ENCODE assay signal across 22 cellular contexts in the genomic region with DNA sequence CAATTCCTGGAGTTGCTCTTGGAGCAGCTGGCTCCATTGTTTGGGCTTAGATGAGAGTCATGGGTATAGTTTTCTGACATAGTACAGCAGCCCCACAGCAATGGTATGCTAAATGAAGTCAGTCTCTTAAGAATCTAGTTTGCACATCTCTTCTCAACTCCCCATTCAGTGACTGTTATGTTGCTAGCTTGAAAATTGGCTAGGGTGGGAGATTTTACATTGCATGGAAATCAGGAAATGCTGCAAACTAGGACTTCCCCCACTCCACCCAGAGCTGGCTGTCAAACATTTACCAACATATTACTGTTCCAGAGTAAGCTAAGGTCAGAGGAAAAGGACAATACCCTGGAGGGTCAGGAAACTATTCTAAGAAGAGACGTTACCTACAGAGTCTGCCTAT. TPM values are rescaled to one million over a fixed set of nuclear protein-coding genes. Genes with fewer than 3 reads are reported as not detected.
DNase-seq lines count a peak whose midpoint lies in the region; ATAC-seq, FAIRE-seq and TF ChIP-seq lines count a peak whose summit lies in the region.
"Had no signal": no experiment of that assay in that cellular context is flagged by ENCODE, and none has a peak within 500 bp of the region (broad histone marks: within the 10 kb centered on the region; RNA-seq: fewer than 3 reads in every experiment).

No MANE protein-coding gene starts in this region.

- no peak overlapping the region for H2AFZ ChIP-seq in osteoblast (ENCODE audit: low read length)

- H3K27ac ChIP-seq in kidney (ENCODE audit: low read depth in 2 of 2, low read length in 2 of 2): peak overlapping the region in 1 of 2 donors; percentile 56
- no peak overlapping the region for H3K27ac ChIP-seq in osteoblast (ENCODE audit: low read depth, low read length)
- H3K27ac ChIP-seq: SK-N-MC had no signal

- no peak overlapping the region for H3K9ac ChIP-seq in kidney (ENCODE audit: low read length in 2 of 2)

- TF ChIP-seq CTCF in kidney (IDR thresholded peaks at IDR 0.05; ENCODE audit: borderline replicate concordance, extremely low read depth, insufficient read depth) (no peak), osteoblast (IDR thresholded peaks at IDR 0.05; ENCODE audit: extremely low read depth, low read depth, low read length) (no peak)

- peaks cover 5 to 11% of the 10 kb centered on the region in 2 donors for H3K4me1 ChIP-seq in kidney (ENCODE audit: control insufficient read depth in 1 of 2, insufficient read depth in 1 of 2, low read depth in 1 of 2, low read length in 2 of 2)
- no peaks in the 10 kb centered on the region for H3K4me1 ChIP-seq in osteoblast (ENCODE audit: insufficient read depth, low read length)

- intact Hi-C loops in kidney (cut with DNase I): no loop called here
- intact Hi-C loops in activated T-helper 2 cell treated with anti-CD3 and anti-CD28 coated beads, Interferon-gamma antibody, Interleukin-2, Interleukin-4, amounts not matched to agents 10 μg/mL and 5 μg/mL and 100 μg/mL, durations not matched to agents 14 hours and 24 hours and 36 hours (cut with micrococcal nuclease): no loop called here

- peaks cover 5% of the 10 kb centered on the region for H3K27me3 Mint-ChIP-seq in activated T-helper 2 cell treated with anti-CD3 and anti-CD28 coated beads, Interferon-gamma antibody, Interleukin-2, Interleukin-4, amounts not matched to agents 10 μg/mL and 5 μg/mL and 100 μg/mL, durations not matched to agents 14 hours and 24 hours and 36 hours (ENCODE audit: low read depth)

- no peak overlapping the region for H3K27ac Mint-ChIP-seq in activated T-helper 2 cell treated with anti-CD3 and anti-CD28 coated beads, Interferon-gamma antibody, Interleukin-2, Interleukin-4, amounts not matched to agents 10 μg/mL and 5 μg/mL and 100 μg/mL, durations not matched to agents 14 hours and 24 hours and 36 hours
- H3K27ac Mint-ChIP-seq: activated CD4-positive, alpha-beta memory T cell treated with anti-CD3 and anti-CD28 coated beads for 36 hours; activated T-cell treated with anti-CD3 and anti-CD28 coated beads, Interleukin-2, amount 50 U/mL, for 72 hours; natural killer cell treated with Interleukin-12 subunit alpha and Interleukin-12 subunit beta and Interleukin-15 and Interleukin-18, amount 100 ng/mL, for 72 hours; stimulated activated memory B cell treated with anti-CD40 and anti-IgM and Interleukin-4, amounts not matched to agents 10 μg/mL and 1 μg/mL and 100 μg/mL, for 72 hours; type B pancreatic cell had no signal

- H4K20me1 ChIP-seq in osteoblast (ENCODE audit: insufficient read depth, low read length): no peaks in the 10 kb centered on the region

- no peak for ATAC-seq in GM18867 (IDR thresholded peaks at IDR 0.05; ENCODE audit: unreplicated experiment)
- ATAC-seq: activated T-cell treated with anti-CD3 and anti-CD28 coated beads, Interleukin-2, amount 50 U/mL, for 72 hours; GM12878; natural killer cell treated with Interleukin-12 subunit alpha and Interleukin-12 subunit beta and Interleukin-15 and Interleukin-18, amount 100 ng/mL, for 72 hours; stimulated activated memory B cell treated with anti-CD40 and anti-IgM and Interleukin-4, amounts not matched to agents 10 μg/mL and 1 μg/mL and 100 μg/mL, for 72 hours had no signal

- no peak overlapping the region for H3K4me3 Mint-ChIP-seq in activated T-helper 2 cell treated with anti-CD3 and anti-CD28 coated beads, Interferon-gamma antibody, Interleukin-2, Interleukin-4, amounts not matched to agents 10 μg/mL and 5 μg/mL and 100 μg/mL, durations not matched to agents 14 hours and 24 hours and 36 hours (ENCODE audit: low read depth)
- H3K4me3 Mint-ChIP-seq: activated CD4-positive, alpha-beta memory T cell treated with anti-CD3 and anti-CD28 coated beads for 36 hours; activated T-cell treated with anti-CD3 and anti-CD28 coated beads, Interleukin-2, amount 50 U/mL, for 72 hours; central memory CD8-positive, alpha-beta T cell; natural killer cell treated with Interleukin-12 subunit alpha and Interleukin-12 subunit beta and Interleukin-15 and Interleukin-18, amount 100 ng/mL, for 72 hours; stimulated activated memory B cell treated with anti-CD40 and anti-IgM and Interleukin-4, amounts not matched to agents 10 μg/mL and 1 μg/mL and 100 μg/mL, for 72 hours; type B pancreatic cell had no signal

- no peaks in the 10 kb centered on the region for H3K9me3 Mint-ChIP-seq in activated T-helper 2 cell treated with anti-CD3 and anti-CD28 coated beads, Interferon-gamma antibody, Interleukin-2, Interleukin-4, amounts not matched to agents 10 μg/mL and 5 μg/mL and 100 μg/mL, durations not matched to agents 14 hours and 24 hours and 36 hours
- H3K9me3 Mint-ChIP-seq: activated CD4-positive, alpha-beta memory T cell treated with anti-CD3 and anti-CD28 coated beads for 36 hours; activated T-cell treated with anti-CD3 and anti-CD28 coated beads, Interleukin-2, amount 50 U/mL, for 72 hours; central memory CD8-positive, alpha-beta T cell; natural killer cell treated with Interleukin-12 subunit alpha and Interleukin-12 subunit beta and Interleukin-15 and Interleukin-18, amount 100 ng/mL, for 72 hours; stimulated activated memory B cell treated with anti-CD40 and anti-IgM and Interleukin-4, amounts not matched to agents 10 μg/mL and 1 μg/mL and 100 μg/mL, for 72 hours had no signal

- no peak overlapping the region for H3K4me2 ChIP-seq in osteoblast (ENCODE audit: insufficient read depth, low read length)

- no peaks in the 10 kb centered on the region for H3K4me1 Mint-ChIP-seq in activated T-helper 2 cell treated with anti-CD3 and anti-CD28 coated beads, Interferon-gamma antibody, Interleukin-2, Interleukin-4, amounts not matched to agents 10 μg/mL and 5 μg/mL and 100 μg/mL, durations not matched to agents 14 hours and 24 hours and 36 hours (ENCODE audit: low read depth)
- H3K4me1 Mint-ChIP-seq: central memory CD8-positive, alpha-beta T cell; stimulated activated memory B cell treated with anti-CD40 and anti-IgM and Interleukin-4, amounts not matched to agents 10 μg/mL and 1 μg/mL and 100 μg/mL, for 72 hours had no signal

- H3K9me3 ChIP-seq in kidney (ENCODE audit: control insufficient read depth in 1 of 2, low read length in 2 of 2): no peaks in the 10 kb centered on the region
- no peaks in the 10 kb centered on the region for H3K9me3 ChIP-seq in osteoblast (ENCODE audit: low read depth, low read length)

- H3K4me3 ChIP-seq in kidney (ENCODE audit: low read length in 2 of 2): no peak overlapping the region
- H3K4me3 ChIP-seq in osteoblast (ENCODE audit: insufficient read depth, low read length): no peak overlapping the region
- H3K4me3 ChIP-seq: GM12878, SK-N-MC had no signal

- no peaks in the 10 kb centered on the region for H3K36me3 Mint-ChIP-seq in activated T-helper 2 cell treated with anti-CD3 and anti-CD28 coated beads, Interferon-gamma antibody, Interleukin-2, Interleukin-4, amounts not matched to agents 10 μg/mL and 5 μg/mL and 100 μg/mL, durations not matched to agents 14 hours and 24 hours and 36 hours (ENCODE audit: low read depth)
- H3K36me3 Mint-ChIP-seq: activated CD4-positive, alpha-beta memory T cell treated with anti-CD3 and anti-CD28 coated beads for 36 hours; natural killer cell treated with Interleukin-12 subunit alpha and Interleukin-12 subunit beta and Interleukin-15 and Interleukin-18, amount 100 ng/mL, for 72 hours; stimulated activated memory B cell treated with anti-CD40 and anti-IgM and Interleukin-4, amounts not matched to agents 10 μg/mL and 1 μg/mL and 100 μg/mL, for 72 hours; type B pancreatic cell had no signal

- no peaks in the 10 kb centered on the region for H3K79me2 ChIP-seq in osteoblast (ENCODE audit: insufficient read depth, low read length)

- DNase-seq in CD1c-positive myeloid dendritic cell (ENCODE audit: extremely low spot score) (peak; percentile 49), dermis blood vessel endothelial cell (peak; percentile 68), kidney (no peak), osteoblast (ENCODE audit: insufficient read length, low spot score, missing footprints) (peak; percentile 66), mucosa of gallbladder (ENCODE audit: low spot score) (no peak)
- no peak for DNase-seq in stimulated activated CD8-positive, alpha-beta memory T cell treated with anti-CD3 and anti-CD28 coated beads, Interleukin-4, amount 100 ng/mL, for 48 hours
- no peak for DNase-seq in activated T-helper 2 cell treated with anti-CD3 and anti-CD28 coated beads, Interferon-gamma antibody, Interleukin-2, Interleukin-4, amounts not matched to agents 10 μg/mL and 5 μg/mL and 100 μg/mL, durations not matched to agents 14 hours and 24 hours and 36 hours (ENCODE audit: low spot score)
- DNase-seq: activated CD4-positive, alpha-beta memory T cell treated with anti-CD3 and anti-CD28 coated beads for 36 hours; activated T-cell treated with anti-CD3 and anti-CD28 coated beads, Interleukin-2, amount 50 U/mL, for 72 hours; COR-L47; GOT3; head of caudate nucleus; islet precursor cell; NCI-H524 treated with DMSO at 0.1 percent for 48 hours had no signal

- FAIRE-seq in kidney (lab: Jason Lieb, UNC): peak; percentile 64
- FAIRE-seq: GM12878, TTC549 had no signal

- no peaks in the 10 kb centered on the region for H3K36me3 ChIP-seq in kidney (ENCODE audit: control insufficient read depth in 1 of 2, insufficient read depth in 2 of 2, low read length in 2 of 2)
- no peaks in the 10 kb centered on the region for H3K36me3 ChIP-seq in osteoblast (ENCODE audit: insufficient read depth, low read length)

- H3K27me3 ChIP-seq in osteoblast (ENCODE audit: insufficient read depth, low read length): no peaks in the 10 kb centered on the region

RNA-seq across cellular contexts. Expression of a gene that starts 17.6 kb away (rescaled TPM):
- total RNA-seq in dermis blood vessel endothelial cell: 26.2 and 31.8 TPM in 2 replicates
- total RNA-seq in kidney: 48.1 TPM
- polyA plus RNA-seq in kidney (ENCODE audit: insufficient read depth, low read depth, low replicate concordance): 6.5 TPM
- total RNA-seq in osteoblast: 29.2 and 31.5 TPM in 2 replicates
- 43.2 TPM for total RNA-seq in mucosa of gallbladder
- 1.3 and 1.6 TPM in 2 replicates for total RNA-seq in activated T-helper 2 cell treated with anti-CD3 and anti-CD28 coated beads, Interferon-gamma antibody, Interleukin-2, Interleukin-4, amounts not matched to agents 10 μg/mL and 5 μg/mL and 100 μg/mL, durations not matched to agents 14 hours and 24 hours and 36 hours

Comparison
In these comparisons a context has a peak if more than half of its experiments do, and no peak if none do; other contexts are left out.
1. DNase-seq: peak in CD1c-positive myeloid dendritic cell (single experiment), dermis blood vessel endothelial cell (single experiment) and osteoblast (single experiment); none in kidney (single experiment), stimulated activated CD8-positive, alpha-beta memory T cell treated with anti-CD3 and anti-CD28 coated beads, Interleukin-4, amount 100 ng/mL, for 48 hours (single experiment), mucosa of gallbladder (single experiment) and activated T-helper 2 cell treated with anti-CD3 and anti-CD28 coated beads, Interferon-gamma antibody, Interleukin-2, Interleukin-4, amounts not matched to agents 10 μg/mL and 5 μg/mL and 100 μg/mL, durations not matched to agents 14 hours and 24 hours and 36 hours (single experiment).
2. RNA of a gene that starts 17.6 kb away (total RNA-seq): 48.1 TPM in kidney (single experiment), 43.2 TPM in mucosa of gallbladder (single experiment), 29.2 to 31.5 TPM in osteoblast and 26.2 to 31.8 TPM in dermis blood vessel endothelial cell; 1.3 to 1.6 TPM in activated T-helper 2 cell treated with anti-CD3 and anti-CD28 coated beads, Interferon-gamma antibody, Interleukin-2, Interleukin-4, amounts not matched to agents 10 μg/mL and 5 μg/mL and 100 μg/mL, durations not matched to agents 14 hours and 24 hours and 36 hours; every median in the first group is over 10 times any median in the second.